In genomic region chr22:24553597-24554315, GRCh38 we compare ENCODE assay signal across 6 cellular contexts. TPM values are rescaled to one million over a fixed set of nuclear protein-coding genes. Genes with fewer than 3 reads are reported as not detected.
DNase-seq lines count a peak whose midpoint lies in the region.

No MANE protein-coding gene starts in this region.

- H3K4me2 ChIP-seq in trophoblast cell (ENCODE audit: low read length): peak overlapping the region; percentile 81

- peak overlapping the region; percentile 97 for H3K9ac ChIP-seq in trophoblast cell (ENCODE audit: low read length)

- peak overlapping the region; percentile 91 for H3K4ac ChIP-seq in trophoblast cell (ENCODE audit: low read depth, low read length)

- H3K4me1 ChIP-seq in trophoblast cell (ENCODE audit: control insufficient read depth in 1 of 2, insufficient read depth in 2 of 2, low read length in 2 of 2): peaks cover 8 to 12% of the 10 kb centered on the region in 2 experiments

- peak; percentile 23 for DNase-seq in NCI-H1092 treated with DMSO at 0.1 percent for 48 hours (lab: John Stamatoyannopoulos, UW)
- DNase-seq in NCI-H1092 (lab: John Stamatoyannopoulos, UW): no peak
- DNase-seq in trophoblast cell: no peak
- no peak for DNase-seq in GM19238 (ENCODE audit: insufficient read length, low spot score)
- no peak for DNase-seq in effector CD8-positive, alpha-beta T cell (lab: John Stamatoyannopoulos, UW)

- peaks cover 11% of the 10 kb centered on the region for H3K79me1 ChIP-seq in trophoblast cell (ENCODE audit: low read length)

- no peak overlapping the region for H3K23ac ChIP-seq in trophoblast cell (ENCODE audit: low read length)

- no peak overlapping the region for H3K14ac ChIP-seq in trophoblast cell (ENCODE audit: low read length)

- H2AK5ac ChIP-seq in trophoblast cell (ENCODE audit: low read length): no peak overlapping the region

- peaks cover 14% of the 10 kb centered on the region for H3K79me2 ChIP-seq in trophoblast cell (ENCODE audit: control insufficient read depth, insufficient read depth, low read length, poor library complexity)

- H4K12ac ChIP-seq in trophoblast cell (ENCODE audit: low read depth, low read length): no peak overlapping the region

- no peak overlapping the region for H4K91ac ChIP-seq in trophoblast cell (ENCODE audit: low read depth, low read length)

- no peaks in the 10 kb centered on the region for H3K27me3 ChIP-seq in trophoblast cell (ENCODE audit: insufficient read depth, low read length)

- peak overlapping the region; percentile 91 for H3K4me3 ChIP-seq in trophoblast cell (ENCODE audit: low read depth, low read length)

- no peaks in the 10 kb centered on the region for H3K9me3 ChIP-seq in trophoblast cell (ENCODE audit: insufficient read depth, low read depth, low read length)

- WGBS in trophoblast cell (ENCODE audit: extremely low coverage, insufficient coverage, insufficient read length): no CpG with 5 or more reads among the region's 12 CpGs

- peak overlapping the region; percentile 80 for H3K27ac ChIP-seq in cingulate gyrus (ENCODE audit: low read depth, low read length)
- H3K27ac ChIP-seq in trophoblast cell (ENCODE audit: low read depth, low read length): no peak overlapping the region

- H2AFZ ChIP-seq in trophoblast cell (ENCODE audit: insufficient read depth, low read length, poor library complexity): no peak overlapping the region

- H2BK5ac ChIP-seq in trophoblast cell (ENCODE audit: low read depth, low read length, poor library complexity): no peak overlapping the region

- H2BK12ac ChIP-seq in trophoblast cell (ENCODE audit: low read length): no peak overlapping the region

- H3K36me3 ChIP-seq in trophoblast cell (ENCODE audit: control insufficient read depth in 1 of 2, insufficient read depth in 2 of 2, low read length in 2 of 2): peaks cover 9 to 18% of the 10 kb centered on the region in 2 experiments

- no peak overlapping the region for H4K8ac ChIP-seq in trophoblast cell (ENCODE audit: low read depth, low read length)

- H3K18ac ChIP-seq in trophoblast cell (ENCODE audit: low read length): no peak overlapping the region

- H2BK120ac ChIP-seq in trophoblast cell (ENCODE audit: insufficient read depth, low read length, poor library complexity): no peak overlapping the region

RNA-seq across cellular contexts. Expression of gene GUCD1, which starts 1.2 kb away (rescaled TPM):
- 42.2 and 45.8 TPM in 2 replicates for polyA plus RNA-seq in trophoblast cell (2013)

RNA-seq across cellular contexts. Expression of gene SNRPD3, which starts 2.0 kb away (rescaled TPM):
- 81.7 and 84.3 TPM in 2 replicates for polyA plus RNA-seq in trophoblast cell (2013)

RNA-seq across cellular contexts. Expression of gene LRRC75B, which starts 39.1 kb away (rescaled TPM):
- polyA plus RNA-seq in trophoblast cell (2013): 7.1 and 7.5 TPM in 2 replicates

RNA-seq across cellular contexts. Expression of gene GGT1, which starts 49.2 kb away (rescaled TPM):
- 14.0 and 15.1 TPM in 2 replicates for polyA plus RNA-seq in trophoblast cell (2013)

RNA-seq across cellular contexts. Expression of gene UPB1, which starts 58.6 kb away (rescaled TPM):
- 0.03 and 0.04 TPM in 2 replicates for polyA plus RNA-seq in trophoblast cell (2013)
